In the genomic region with DNA sequence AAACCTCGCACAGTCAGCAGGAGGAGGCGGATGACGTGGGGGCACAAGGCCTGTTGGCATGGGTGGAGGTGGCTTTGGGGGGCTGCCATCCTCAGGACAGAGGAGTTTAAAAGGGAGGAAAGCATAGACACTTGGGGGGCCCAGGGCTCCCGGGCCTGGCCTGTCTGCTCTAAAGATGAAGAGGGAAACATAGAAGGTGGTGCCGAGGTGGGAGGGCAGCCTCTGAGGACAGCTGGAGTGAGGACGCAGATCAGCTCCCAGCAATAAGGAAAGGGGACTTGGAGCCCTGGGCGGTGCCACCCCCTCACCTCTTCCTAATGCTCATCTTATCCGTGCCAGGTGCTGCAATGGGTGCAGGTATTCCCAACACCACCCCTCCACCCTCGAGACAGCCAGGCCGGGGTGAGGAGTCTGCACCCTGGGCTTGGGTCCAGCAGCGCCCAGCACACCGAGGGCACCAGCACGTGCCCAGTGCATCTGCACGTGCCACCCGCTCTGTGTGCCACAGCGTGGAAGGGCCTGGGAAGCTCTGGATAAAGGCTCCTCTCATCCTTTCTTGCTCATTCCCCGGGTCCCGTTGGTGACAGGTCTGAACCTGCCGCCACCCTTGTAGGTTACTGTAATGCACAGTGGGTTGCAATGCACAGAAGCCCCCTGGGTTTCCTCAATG, we compare ENCODE assay signal across 24 cellular contexts.
"Had no signal": no experiment of that assay in that cellular context is flagged by ENCODE, and none has a peak within 500 bp of the region (broad histone marks: within the 10 kb centered on the region; RNA-seq: fewer than 3 reads in every experiment).

No MANE protein-coding gene starts in this region.

- H3K4me3 ChIP-seq: colonic mucosa, esophagus squamous epithelium, lung, mucosa of descending colon, neural progenitor cell, right lobe of liver, testis, tibial artery had no signal

- H3K9me3 ChIP-seq: right lobe of liver, testis had no signal

- FAIRE-seq: endometrium, keratinocyte had no signal

- DNase-seq: central memory CD4-positive, alpha-beta T cell; colonic mucosa; dermis blood vessel endothelial cell; effector memory CD4-positive, alpha-beta T cell; erythroblast; esophagus squamous epithelium; foreskin melanocyte; hypothalamus; immature natural killer cell; left ventricle myocardium superior; mucosa of descending colon; naive B cell; nucleus accumbens; right lobe of liver; stimulated activated CD4-positive, alpha-beta T cell treated with anti-CD3 and anti-CD28 coated beads, Interleukin-4, amount 100 ng/mL, for 4 hours; stimulated activated naive CD8-positive, alpha-beta T cell treated with anti-CD3 and anti-CD28 coated beads, Interleukin-15, Interleukin-2, amounts not matched to agents 100 U/mL and 50 U/mL, for 24 hours; substantia nigra; testis had no signal

- H3K27me3 ChIP-seq: colonic mucosa, neural progenitor cell, right lobe of liver, testis, tibial artery had no signal

- H3K36me3 ChIP-seq: colonic mucosa, esophagus squamous epithelium, neural progenitor cell, right lobe of liver had no signal

- H3K4me1 ChIP-seq: colonic mucosa, right lobe of liver, testis, tibial artery had no signal

- H3K27ac ChIP-seq: colonic mucosa, esophagus squamous epithelium, neural progenitor cell, right lobe of liver, testis, tibial artery had no signal

- ATAC-seq: left ventricle myocardium superior; mucosa of descending colon; stimulated activated memory B cell treated with anti-CD40 and anti-IgM and Interleukin-4, amounts not matched to agents 10 μg/mL and 1 μg/mL and 100 μg/mL, for 72 hours; stimulated activated naive CD8-positive, alpha-beta T cell treated with anti-CD3 and anti-CD28 coated beads, Interleukin-15, Interleukin-2, amounts not matched to agents 100 U/mL and 50 U/mL, for 24 hours had no signal
